Comparison of ENCODE assay signal across 8 cellular contexts in the genomic region with DNA sequence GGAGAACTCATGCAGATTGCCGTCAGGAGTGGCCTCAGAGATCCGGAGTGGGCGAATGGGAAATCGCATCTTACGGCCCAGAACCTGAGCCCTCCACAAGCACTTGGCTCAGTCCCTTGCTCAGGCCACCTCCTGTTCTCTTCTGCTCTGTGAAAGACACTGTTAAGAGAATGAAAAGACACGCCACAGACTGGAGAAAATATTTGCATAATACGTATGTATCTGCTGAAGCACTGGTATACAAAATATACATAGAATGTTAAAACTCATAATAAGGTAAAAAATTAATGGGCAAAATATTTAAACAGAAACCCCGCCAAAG. TPM values are rescaled to one million over a fixed set of nuclear protein-coding genes. Genes with fewer than 3 reads are reported as not detected.
DNase-seq lines count a peak whose midpoint lies in the region; ATAC-seq and TF ChIP-seq lines count a peak whose summit lies in the region.

No MANE protein-coding gene starts in this region.

- H3K27ac Mint-ChIP-seq in T-helper 17 cell = no peak overlapping the region

- H3K36me3 ChIP-seq in left ventricle myocardium inferior (no peaks in the 10 kb centered on the region), iPS-15b (ENCODE audit: control insufficient read depth, insufficient read depth, low read length) (no peaks in the 10 kb centered on the region), upper lobe of right lung (no peaks in the 10 kb centered on the region), aorta (ENCODE audit: control insufficient read depth in 1 of 2, insufficient read depth in 2 of 2, low read length in 1 of 2) (no peaks in the 10 kb centered on the region)

- peak overlapping the region; percentile 65 for H3K4me3 ChIP-seq in left ventricle myocardium inferior
- H3K4me3 ChIP-seq in iPS-15b (ENCODE audit: low read depth, low read length) = peak overlapping the region; percentile 23
- peak overlapping the region; percentile 50 for H3K4me3 ChIP-seq in upper lobe of right lung
- H3K4me3 ChIP-seq in aorta (ENCODE audit: low read length in 2 of 2) = no peak overlapping the region

- H3K4me1 Mint-ChIP-seq in T-helper 17 cell = peaks cover 15% of the 10 kb centered on the region

- H3K4me3 Mint-ChIP-seq in T-helper 17 cell = peak overlapping the region; percentile 82

- no peaks in the 10 kb centered on the region for H3K9me3 ChIP-seq in left ventricle myocardium inferior (replicated peaks)
- no peaks in the 10 kb centered on the region for H3K9me3 ChIP-seq in T-helper 17 cell (ENCODE audit: control insufficient read depth, low read length, poor library complexity, severe bottlenecking)
- H3K9me3 ChIP-seq in iPS-15b (ENCODE audit: control insufficient read depth, insufficient read depth, low read length) = no peaks in the 10 kb centered on the region
- H3K9me3 ChIP-seq in upper lobe of right lung = no peaks in the 10 kb centered on the region
- peaks cover 1% of the 10 kb centered on the region for H3K9me3 ChIP-seq in aorta (ENCODE audit: control insufficient read depth, low read length)

- H3K4me1 ChIP-seq in left ventricle myocardium inferior (peaks cover 12% of the 10 kb centered on the region), iPS-15b (ENCODE audit: control insufficient read depth, insufficient read depth, low read length) (no peaks in the 10 kb centered on the region), upper lobe of right lung (peaks cover 12% of the 10 kb centered on the region), aorta (ENCODE audit: control insufficient read depth in 1 of 2, insufficient read depth in 2 of 2, low read length in 2 of 2) (no peaks in the 10 kb centered on the region)

- peaks cover 87% of the 10 kb centered on the region for H3K27me3 Mint-ChIP-seq in T-helper 17 cell

- DNase-seq in left ventricle myocardium inferior = no peak
- DNase-seq in Right ventricle myocardium superior = no peak
- DNase-seq in T-helper 17 cell = no peak
- DNase-seq in upper lobe of right lung = no peak
- DNase-seq in mucosa of gallbladder (ENCODE audit: low spot score) = no peak
- no peak for DNase-seq in aorta

- TF ChIP-seq CTCF in left ventricle myocardium inferior (IDR thresholded peaks at IDR 0.05; ENCODE audit: borderline replicate concordance) = no peak
- no peak for TF ChIP-seq CTCF in upper lobe of right lung (IDR thresholded peaks at IDR 0.05)

- intact Hi-C loops in left ventricle myocardium inferior (cut with micrococcal nuclease) = no loop called here
- intact Hi-C loops in Right ventricle myocardium superior (cut with DNase I) = no loop called here
- intact Hi-C loops in upper lobe of right lung (cut with DNase I) = no loop called here
- intact Hi-C loops in aorta (cut with DNase I) = no loop called here

- no peak overlapping the region for H3K9ac ChIP-seq in iPS-15b (ENCODE audit: low read depth, low read length)

- H3K27me3 ChIP-seq in left ventricle myocardium inferior (ENCODE audit: low read depth) (peaks cover 80% of the 10 kb centered on the region), iPS-15b (ENCODE audit: control insufficient read depth, insufficient read depth, low read length) (peaks cover 56% of the 10 kb centered on the region), upper lobe of right lung (peaks cover 69% of the 10 kb centered on the region), aorta (ENCODE audit: control insufficient read depth in 1 of 2, insufficient read depth in 2 of 2, low read length in 1 of 2) (peaks cover 0 to 2% of the 10 kb centered on the region in 2 donors)

- WGBS in aorta, 2 donors = 23% methylated on average over 8 of the region's 8 CpGs

- H3K27ac ChIP-seq in left ventricle myocardium inferior (replicated peaks) (no peak overlapping the region), upper lobe of right lung (no peak overlapping the region), aorta (ENCODE audit: low read depth in 1 of 2, low read length in 2 of 2) (no peak overlapping the region)

- ATAC-seq in Right ventricle myocardium superior (ENCODE audit: poor library complexity) (no peak), T-helper 17 cell (peak; percentile 33), upper lobe of right lung (no peak), aorta (ENCODE audit: low FRiP score) (no peak), HG02678 (IDR thresholded peaks at IDR 0.05; ENCODE audit: unreplicated experiment) (no peak)

- peaks cover 11% of the 10 kb centered on the region for H3K36me3 Mint-ChIP-seq in T-helper 17 cell (ENCODE audit: low read depth)

RNA-seq across cellular contexts. Expression of a gene that starts 0.8 kb away (rescaled TPM):
- total RNA-seq in left ventricle myocardium inferior (not detected), Right ventricle myocardium superior (not detected), T-helper 17 cell (not detected), upper lobe of right lung (not detected), mucosa of gallbladder (not detected), aorta (not detected)
- not detected for polyA plus RNA-seq in aorta

Comparison
In these comparisons a context has a peak if more than half of its experiments do, and no peak if none do; other contexts are left out.
1. H3K4me3 ChIP-seq: peak in left ventricle myocardium inferior (single experiment), iPS-15b (single experiment) and upper lobe of right lung (single experiment); none in aorta (0 of 2).